In the genomic region with DNA sequence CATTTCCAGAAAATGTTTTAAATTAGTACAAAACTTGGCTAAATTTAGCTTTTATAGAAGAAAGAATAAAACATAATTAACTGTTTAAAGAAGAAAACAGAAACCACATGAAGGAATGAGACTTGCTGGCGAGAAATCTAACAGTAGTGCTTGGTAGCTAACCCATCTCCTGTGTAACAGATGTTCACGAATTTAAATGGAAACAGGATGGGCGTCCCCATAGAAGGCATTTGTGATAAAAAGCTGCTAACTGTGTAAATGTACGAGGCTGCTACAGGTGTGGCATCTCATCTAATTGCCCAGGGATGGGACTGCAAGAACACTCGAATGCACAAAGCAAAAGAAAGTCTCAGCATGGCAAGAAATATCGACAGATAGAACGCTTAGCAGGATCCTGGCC, we compare ENCODE assay signal across 1 cellular context.
TF ChIP-seq lines count a peak whose summit lies in the region.

No MANE protein-coding gene starts in this region.

TF ChIP-seq in HepG2, 621 proteins besides CTCF, POLR2A, EP300 and RAD21 (continued from another document):
- TF ChIP-seq, protein P1, sequence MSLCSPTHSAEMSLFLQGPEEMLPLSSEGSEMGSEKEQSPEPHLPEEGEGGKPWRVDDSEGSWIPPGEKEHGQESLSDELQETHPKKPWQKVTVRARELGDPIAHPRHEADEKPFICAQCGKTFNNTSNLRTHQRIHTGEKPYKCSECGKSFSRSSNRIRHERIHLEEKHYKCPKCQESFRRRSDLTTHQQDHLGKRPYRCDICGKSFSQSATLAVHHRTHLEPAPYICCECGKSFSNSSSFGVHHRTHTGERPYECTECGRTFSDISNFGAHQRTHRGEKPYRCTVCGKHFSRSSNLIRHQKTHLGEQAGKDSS (CRISPR knock-in tag; IDR thresholded peaks at IDR 0.05; ENCODE audit: borderline replicate concordance, low read depth), result no peak
- TF ChIP-seq RBM39 (IDR thresholded peaks at IDR 0.05; ENCODE audit: low read depth, low read length, poor library complexity, severe bottlenecking) (no peak), ZNF256 (CRISPR knock-in tag; conservative IDR thresholded peaks at IDR 0.05) (no peak), ZNF850 (CRISPR knock-in tag; conservative IDR thresholded peaks at IDR 0.05) (no peak), ZNF329 (CRISPR knock-in tag; IDR thresholded peaks at IDR 0.05; ENCODE audit: low read depth) (no peak), TGIF2 (CRISPR knock-in tag; IDR thresholded peaks at IDR 0.05) (no peak)
- TF ChIP-seq, protein P2, sequence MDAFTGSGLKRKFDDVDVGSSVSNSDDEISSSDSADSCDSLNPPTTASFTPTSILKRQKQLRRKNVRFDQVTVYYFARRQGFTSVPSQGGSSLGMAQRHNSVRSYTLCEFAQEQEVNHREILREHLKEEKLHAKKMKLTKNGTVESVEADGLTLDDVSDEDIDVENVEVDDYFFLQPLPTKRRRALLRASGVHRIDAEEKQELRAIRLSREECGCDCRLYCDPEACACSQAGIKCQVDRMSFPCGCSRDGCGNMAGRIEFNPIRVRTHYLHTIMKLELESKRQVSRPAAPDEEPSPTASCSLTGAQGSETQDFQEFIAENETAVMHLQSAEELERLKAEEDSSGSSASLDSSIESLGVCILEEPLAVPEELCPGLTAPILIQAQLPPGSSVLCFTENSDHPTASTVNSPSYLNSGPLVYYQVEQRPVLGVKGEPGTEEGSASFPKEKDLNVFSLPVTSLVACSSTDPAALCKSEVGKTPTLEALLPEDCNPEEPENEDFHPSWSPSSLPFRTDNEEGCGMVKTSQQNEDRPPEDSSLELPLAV (CRISPR knock-in tag; conservative IDR thresholded peaks at IDR 0.05; ENCODE audit: low read depth), result no peak
- TF ChIP-seq, protein P3, sequence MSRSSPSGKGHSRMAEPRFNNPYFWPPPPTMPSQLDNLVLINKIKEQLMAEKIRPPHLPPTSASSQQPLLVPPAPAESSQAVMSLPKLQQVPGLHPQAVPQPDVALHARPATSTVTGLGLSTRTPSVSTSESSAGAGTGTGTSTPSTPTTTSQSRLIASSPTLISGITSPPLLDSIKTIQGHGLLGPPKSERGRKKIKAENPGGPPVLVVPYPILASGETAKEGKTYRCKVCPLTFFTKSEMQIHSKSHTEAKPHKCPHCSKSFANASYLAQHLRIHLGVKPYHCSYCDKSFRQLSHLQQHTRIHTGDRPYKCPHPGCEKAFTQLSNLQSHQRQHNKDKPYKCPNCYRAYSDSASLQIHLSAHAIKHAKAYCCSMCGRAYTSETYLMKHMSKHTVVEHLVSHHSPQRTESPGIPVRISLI (CRISPR knock-in tag; IDR thresholded peaks at IDR 0.05; ENCODE audit: borderline replicate concordance), result no peak
- TF ChIP-seq, protein P4, sequence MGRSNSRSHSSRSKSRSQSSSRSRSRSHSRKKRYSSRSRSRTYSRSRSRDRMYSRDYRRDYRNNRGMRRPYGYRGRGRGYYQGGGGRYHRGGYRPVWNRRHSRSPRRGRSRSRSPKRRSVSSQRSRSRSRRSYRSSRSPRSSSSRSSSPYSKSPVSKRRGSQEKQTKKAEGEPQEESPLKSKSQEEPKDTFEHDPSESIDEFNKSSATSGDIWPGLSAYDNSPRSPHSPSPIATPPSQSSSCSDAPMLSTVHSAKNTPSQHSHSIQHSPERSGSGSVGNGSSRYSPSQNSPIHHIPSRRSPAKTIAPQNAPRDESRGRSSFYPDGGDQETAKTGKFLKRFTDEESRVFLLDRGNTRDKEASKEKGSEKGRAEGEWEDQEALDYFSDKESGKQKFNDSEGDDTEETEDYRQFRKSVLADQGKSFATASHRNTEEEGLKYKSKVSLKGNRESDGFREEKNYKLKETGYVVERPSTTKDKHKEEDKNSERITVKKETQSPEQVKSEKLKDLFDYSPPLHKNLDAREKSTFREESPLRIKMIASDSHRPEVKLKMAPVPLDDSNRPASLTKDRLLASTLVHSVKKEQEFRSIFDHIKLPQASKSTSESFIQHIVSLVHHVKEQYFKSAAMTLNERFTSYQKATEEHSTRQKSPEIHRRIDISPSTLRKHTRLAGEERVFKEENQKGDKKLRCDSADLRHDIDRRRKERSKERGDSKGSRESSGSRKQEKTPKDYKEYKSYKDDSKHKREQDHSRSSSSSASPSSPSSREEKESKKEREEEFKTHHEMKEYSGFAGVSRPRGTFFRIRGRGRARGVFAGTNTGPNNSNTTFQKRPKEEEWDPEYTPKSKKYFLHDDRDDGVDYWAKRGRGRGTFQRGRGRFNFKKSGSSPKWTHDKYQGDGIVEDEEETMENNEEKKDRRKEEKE (IDR thresholded peaks at IDR 0.05), result no peak
- TF ChIP-seq, protein P5, sequence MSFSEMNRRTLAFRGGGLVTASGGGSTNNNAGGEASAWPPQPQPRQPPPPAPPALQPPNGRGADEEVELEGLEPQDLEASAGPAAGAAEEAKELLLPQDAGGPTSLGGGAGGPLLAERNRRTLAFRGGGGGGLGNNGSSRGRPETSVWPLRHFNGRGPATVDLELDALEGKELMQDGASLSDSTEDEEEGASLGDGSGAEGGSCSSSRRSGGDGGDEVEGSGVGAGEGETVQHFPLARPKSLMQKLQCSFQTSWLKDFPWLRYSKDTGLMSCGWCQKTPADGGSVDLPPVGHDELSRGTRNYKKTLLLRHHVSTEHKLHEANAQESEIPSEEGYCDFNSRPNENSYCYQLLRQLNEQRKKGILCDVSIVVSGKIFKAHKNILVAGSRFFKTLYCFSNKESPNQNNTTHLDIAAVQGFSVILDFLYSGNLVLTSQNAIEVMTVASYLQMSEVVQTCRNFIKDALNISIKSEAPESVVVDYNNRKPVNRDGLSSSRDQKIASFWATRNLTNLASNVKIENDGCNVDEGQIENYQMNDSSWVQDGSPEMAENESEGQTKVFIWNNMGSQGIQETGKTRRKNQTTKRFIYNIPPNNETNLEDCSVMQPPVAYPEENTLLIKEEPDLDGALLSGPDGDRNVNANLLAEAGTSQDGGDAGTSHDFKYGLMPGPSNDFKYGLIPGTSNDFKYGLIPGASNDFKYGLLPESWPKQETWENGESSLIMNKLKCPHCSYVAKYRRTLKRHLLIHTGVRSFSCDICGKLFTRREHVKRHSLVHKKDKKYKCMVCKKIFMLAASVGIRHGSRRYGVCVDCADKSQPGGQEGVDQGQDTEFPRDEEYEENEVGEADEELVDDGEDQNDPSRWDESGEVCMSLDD (CRISPR knock-in tag; IDR thresholded peaks at IDR 0.05; ENCODE audit: borderline replicate concordance), result no peak
TF ChIP-seq in HepG2: peak in this region for 0.
